8 cellular contexts compared by ENCODE assay signal in the genomic region with DNA sequence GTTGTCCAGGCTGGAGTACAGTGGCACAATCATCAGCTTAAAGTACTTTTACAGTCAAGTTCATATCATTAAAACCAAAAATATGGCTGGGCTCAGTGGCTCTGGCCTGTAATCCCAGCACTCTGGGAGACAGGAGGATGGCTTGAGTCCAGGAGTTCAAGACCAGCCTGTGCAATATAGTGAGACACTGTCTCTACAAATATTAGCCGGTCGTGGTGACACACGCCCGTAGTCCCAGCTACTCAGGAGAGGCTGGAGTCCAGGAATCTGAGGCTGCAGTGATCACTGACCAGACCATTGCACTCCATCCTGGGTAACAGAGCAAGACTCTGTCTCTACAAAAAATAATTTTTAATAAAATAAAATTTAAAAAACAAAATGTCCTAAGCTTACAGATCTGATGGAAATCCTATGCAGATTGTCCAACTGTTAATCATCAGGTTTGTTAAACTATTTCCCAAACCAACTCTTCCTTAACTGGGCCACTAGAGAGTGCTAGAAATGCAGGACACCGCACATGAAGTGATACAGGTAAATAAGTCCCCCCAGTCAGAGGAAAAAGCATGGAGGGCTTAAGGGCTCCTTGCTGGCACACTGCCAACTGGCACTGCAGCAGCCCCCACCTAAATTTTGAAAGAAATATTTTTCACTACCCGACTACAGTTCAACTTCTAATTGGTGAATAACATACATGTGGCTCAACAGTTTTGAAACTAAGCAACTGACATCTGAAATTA. TPM values are rescaled to one million over a fixed set of nuclear protein-coding genes. Genes with fewer than 3 reads are reported as not detected.
DNase-seq lines count a peak whose midpoint lies in the region; ATAC-seq and TF ChIP-seq lines count a peak whose summit lies in the region.

No MANE protein-coding gene starts in this region.

- H3K36me3 ChIP-seq in KMS-11 (ENCODE audit: insufficient read depth) (no peaks in the 10 kb centered on the region), mucosa of descending colon (ENCODE audit: low read depth) (no peaks in the 10 kb centered on the region), upper lobe of left lung (peaks cover 0 to 3% (median 0%) of the 10 kb centered on the region in 4 donors)

- H3K9me3 ChIP-seq in mucosa of descending colon, result no peaks in the 10 kb centered on the region
- no peaks in the 10 kb centered on the region for H3K9me3 ChIP-seq in upper lobe of left lung

- no peak overlapping the region; the same call in 1 of the 2 replicates for H3K27ac ChIP-seq in KMS-11
- H3K27ac ChIP-seq in upper lobe of left lung, result peak overlapping the region in 3 of 4 donors; percentile 99 to 100 (median 99)

- H3K4me1 ChIP-seq in KMS-11 (ENCODE audit: low read depth, poor library complexity, severe bottlenecking) (peaks cover 65% of the 10 kb centered on the region), mucosa of descending colon (ENCODE audit: low read depth) (peaks cover 53% of the 10 kb centered on the region), upper lobe of left lung (peaks cover 58 to 75% (median 69%) of the 10 kb centered on the region in 4 donors)

- no peak for ATAC-seq in mucosa of descending colon
- no peak for ATAC-seq in upper lobe of left lung (ENCODE audit: low FRiP score in 2 of 2)

- H2AFZ ChIP-seq in KMS-11 (ENCODE audit: low read depth), result no peak overlapping the region

- DNase-seq in DMS 273 (lab: John Stamatoyannopoulos, UW; ENCODE audit: unreplicated experiment), result peak; percentile 64
- DNase-seq in SW480 (ENCODE audit: low spot score), result peak; percentile 69
- DNase-seq in cerebellum (ENCODE audit: low spot score), result peak; percentile 58
- peak in 2 of 3 donors; percentile 31 to 41 for DNase-seq in mucosa of descending colon
- DNase-seq in upper lobe of left lung, result no peak
- DNase-seq in KG1 (lab: John Stamatoyannopoulos, UW), result no peak
- no peak for DNase-seq in cerebellar nuclear complex (lab: John Stamatoyannopoulos, UW)

- peaks cover 72% of the 10 kb centered on the region for H3K79me2 ChIP-seq in KMS-11 (ENCODE audit: insufficient read depth, low read depth)

- TF ChIP-seq POLR2A in upper lobe of left lung (IDR thresholded peaks at IDR 0.05), result no peak

- H3K4me3 ChIP-seq in KMS-11 (IDR thresholded peaks at IDR 0.05; ENCODE audit: insufficient read depth, low read depth, low read length) (no peak overlapping the region), mucosa of descending colon (no peak overlapping the region), upper lobe of left lung (peak overlapping the region in 3 of 4 donors; percentile 61 to 98 (median 97))

- H3K4me2 ChIP-seq in KMS-11, result peak overlapping the region; percentile 68

- WGBS in upper lobe of left lung, 2 donors, result 30 to 33% methylated on average over 6 of the region's 6 CpGs

- TF ChIP-seq EP300 in upper lobe of left lung (IDR thresholded peaks at IDR 0.05), result no peak

- intact Hi-C loops in mucosa of descending colon (cut with DNase I, micrococcal nuclease), result no loop called here

- H3K27me3 ChIP-seq in KMS-11 (ENCODE audit: insufficient read depth, low read depth), result no peaks in the 10 kb centered on the region
- H3K27me3 ChIP-seq in upper lobe of left lung, result no peaks in the 10 kb centered on the region

- TF ChIP-seq CTCF in KMS-11 (conservative IDR thresholded peaks at IDR 0.05; ENCODE audit: low read depth, low read length), result 0 out of 2 replicates have a peak, but pooled peaks have one; percentile 14
- TF ChIP-seq CTCF in mucosa of descending colon (IDR thresholded peaks at IDR 0.05), result no peak
- peak in 2 of 6 experiments; percentile 7 to 34 for TF ChIP-seq CTCF in upper lobe of left lung (IDR thresholded peaks at IDR 0.05)

- H3K9ac ChIP-seq in KMS-11, result peak overlapping the region; percentile 88; the same call in 1 of the 2 replicates

- peaks cover 16% of the 10 kb centered on the region; the same call in 1 of the 2 replicates for H4K20me1 ChIP-seq in KMS-11 (ENCODE audit: insufficient read depth)

RNA-seq across cellular contexts. Expression of a gene that starts 2.8 kb away (rescaled TPM):
- total RNA-seq in cerebellum, result 309 TPM
- 100 to 1,000 TPM; 162 to 168 (median 168) TPM for total RNA-seq in mucosa of descending colon
- 100 to 1,000 TPM; 134 to 302 (median 177) TPM for total RNA-seq in upper lobe of left lung

Comparison
In these comparisons a context has a peak if more than half of its experiments do, and no peak if none do; other contexts are left out.
1. DNase-seq: peak in DMS 273 (single experiment), SW480 (single experiment), cerebellum (single experiment) and mucosa of descending colon (2 of 3); none in upper lobe of left lung (0 of 2), KG1 (single experiment) and cerebellar nuclear complex (0 of 2).
2. H3K4me3 ChIP-seq: peak in upper lobe of left lung (3 of 4); none in KMS-11 (single experiment) and mucosa of descending colon (single experiment).